1 cellular context compared by ENCODE assay signal in genomic region chr16:86874141-86874540, GRCh38.
TF ChIP-seq lines count a peak whose summit lies in the region.

No MANE protein-coding gene starts in this region.

TF ChIP-seq in HCT116, 20 proteins besides CTCF, POLR2A, EP300 and RAD21 (continued from another document):
- TF ChIP-seq EZH2 (IDR thresholded peaks at IDR 0.05) (no peak), SIN3A (IDR thresholded peaks at IDR 0.05; ENCODE audit: low read depth) (no peak), MAX (IDR thresholded peaks at IDR 0.05) (no peak), FOSL1 (IDR thresholded peaks at IDR 0.05; ENCODE audit: low read depth) (no peak), JUND (IDR thresholded peaks at IDR 0.05) (no peak), YY1 (IDR thresholded peaks at IDR 0.05; ENCODE audit: extremely low read depth, insufficient replicate concordance, low read depth, low read length) (no peak)
- TF ChIP-seq, protein P1, sequence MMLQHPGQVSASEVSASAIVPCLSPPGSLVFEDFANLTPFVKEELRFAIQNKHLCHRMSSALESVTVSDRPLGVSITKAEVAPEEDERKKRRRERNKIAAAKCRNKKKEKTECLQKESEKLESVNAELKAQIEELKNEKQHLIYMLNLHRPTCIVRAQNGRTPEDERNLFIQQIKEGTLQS (IDR thresholded peaks at IDR 0.05): no peak
